In genomic region chr11:94493443-94494199, GRCh38 we compare ENCODE assay signal across 8 cellular contexts. TPM values are rescaled to one million over a fixed set of nuclear protein-coding genes. Genes with fewer than 3 reads are reported as not detected.
DNase-seq lines count a peak whose midpoint lies in the region; ATAC-seq, FAIRE-seq and TF ChIP-seq lines count a peak whose summit lies in the region.

A gene with protein sequence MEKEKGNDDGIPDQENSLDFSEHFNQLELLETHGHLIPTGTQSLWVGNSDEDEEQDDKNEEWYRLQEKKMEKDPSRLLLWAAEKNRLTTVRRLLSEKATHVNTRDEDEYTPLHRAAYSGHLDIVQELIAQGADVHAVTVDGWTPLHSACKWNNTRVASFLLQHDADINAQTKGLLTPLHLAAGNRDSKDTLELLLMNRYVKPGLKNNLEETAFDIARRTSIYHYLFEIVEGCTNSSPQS (plus strand): TSS chr11:94493984. CDS start chr11:94496694, 2,710 bp downstream.
Gene MRE11, minus strand, starts transcription at chr11:94493844. Its CDS starts 1,043 bp downstream, at chr11:94492801.

- ATAC-seq in HG02759 (IDR thresholded peaks at IDR 0.05; ENCODE audit: unreplicated experiment) = peak; percentile 99
- peak; percentile 100 for ATAC-seq in Right ventricle myocardium superior (ENCODE audit: poor library complexity)
- peak; percentile 99 to 100 (median 100) for ATAC-seq in pancreas

- intact Hi-C loops in Right ventricle myocardium superior (cut with DNase I) (no loop called here), pancreas (cut with DNase I) (no loop called here), tibial artery (cut with DNase I; ENCODE audit: low total_unique reads) (no loop called here)

- H3K9me3 ChIP-seq in pancreas (no peaks in the 10 kb centered on the region), tibial artery (no peaks in the 10 kb centered on the region)

- peak; percentile 97 for FAIRE-seq in pancreas (lab: Jason Lieb, UNC)

- H3K4me3 ChIP-seq in GM12864 (ENCODE audit: low read depth, low read length) = peak within 1 kb of the TSS; percentile 92
- peak within 1 kb of the TSS; percentile 62 to 85 (median 76) for H3K4me3 ChIP-seq in pancreas
- H3K4me3 ChIP-seq in tibial artery = peak within 1 kb of the TSS; percentile 92 to 98

- H3K27ac ChIP-seq in pancreas (peak within 1 kb of the TSS; percentile 51 to 77 (median 66)), tibial artery (peak within 1 kb of the TSS; percentile 90 to 93)

- TF ChIP-seq CTCF in GM12864 (IDR thresholded peaks at IDR 0.05; ENCODE audit: low read depth, low read length, missing control alignments) (no peak), pancreas (IDR thresholded peaks at IDR 0.05) (no peak), tibial artery (IDR thresholded peaks at IDR 0.05) (no peak)

- H3K36me3 ChIP-seq in pancreas (peaks cover 0 to 19% (median 6%) of the 10 kb centered on the region in 3 donors), tibial artery (peaks cover 5 to 34% (median 31%) of the 10 kb centered on the region in 3 donors)

- H3K27me3 ChIP-seq in pancreas (no peaks in the 10 kb centered on the region), tibial artery (no peaks in the 10 kb centered on the region)

- DNase-seq in GM12864 (ENCODE audit: low read depth) (peak; percentile 93), NCI-H1417 (lab: John Stamatoyannopoulos, UW) (peak; percentile 98 to 100 (median 99)), SW 1271 (lab: John Stamatoyannopoulos, UW) (peak; percentile 100), Right ventricle myocardium superior (peak; percentile 98), pancreas (peak; percentile 92 to 98 (median 96)), tibial artery (peak; percentile 98 to 99)
- DNase-seq in activated naive CD8-positive, alpha-beta T cell treated with anti-CD3 and anti-CD28 coated beads, Interleukin-2, amount 50 U/mL, for 16 hours (ENCODE audit: low read depth, low spot score) = peak; percentile 90

- WGBS in pancreas, 2 donors = 0 to 1% methylated on average over 54 of the region's 54 CpGs

- peaks cover 5 to 21% (median 12%) of the 10 kb centered on the region in 3 donors for H3K4me1 ChIP-seq in pancreas
- H3K4me1 ChIP-seq in tibial artery = peaks cover 0 to 31% (median 18%) of the 10 kb centered on the region in 4 donors

RNA-seq across cellular contexts. Expression of the first gene that starts in this region (rescaled TPM):
- total RNA-seq in Right ventricle myocardium superior = 4.6 TPM
- 10 to 100 TPM in 1 of 6 donors, 1 to 10 TPM in 5; 4.3 to 10.9 (median 6.0) TPM for total RNA-seq in pancreas
- polyA plus RNA-seq in pancreas = 10 to 100 TPM; 13.3 to 25.2 TPM

RNA-seq across cellular contexts. Expression of gene MRE11, which starts in this region (rescaled TPM):
- total RNA-seq in Right ventricle myocardium superior = 6.4 TPM
- total RNA-seq in pancreas = 10 to 100 TPM in 3 of 6 donors, 1 to 10 TPM in 3; 6.9 to 13.4 (median 10.8) TPM
- polyA plus RNA-seq in pancreas = 1 to 10 TPM; 4.2 TPM

Comparison
In these comparisons a context has a peak if more than half of its experiments do, and no peak if none do; other contexts are left out.
1. Peak in every context shown above with its lines: DNase-seq, ATAC-seq, H3K4me3 ChIP-seq and H3K27ac ChIP-seq.